In the genomic region with DNA sequence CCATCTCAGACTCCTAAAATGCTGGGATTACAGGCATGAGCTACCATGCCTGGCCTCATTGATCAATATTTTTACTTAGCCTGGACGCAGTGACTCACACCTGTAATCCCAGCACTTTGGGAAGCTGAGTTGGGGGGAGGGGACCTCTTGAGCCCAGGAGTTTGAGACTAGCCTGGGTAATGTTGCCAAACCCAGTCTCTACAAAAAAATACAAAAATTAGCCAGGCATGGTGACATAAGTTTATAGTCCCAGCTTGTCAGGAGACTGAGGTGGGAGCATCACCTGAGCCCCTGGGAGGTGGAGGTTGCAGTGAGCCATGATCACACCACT, we compare ENCODE assay signal across 11 cellular contexts. TPM values are rescaled to one million over a fixed set of nuclear protein-coding genes. Genes with fewer than 3 reads are reported as not detected.
DNase-seq lines count a peak whose midpoint lies in the region; ATAC-seq and TF ChIP-seq lines count a peak whose summit lies in the region.
"Had no signal": no experiment of that assay in that cellular context is flagged by ENCODE, and none has a peak within 500 bp of the region (broad histone marks: within the 10 kb centered on the region; RNA-seq: fewer than 3 reads in every experiment).

No MANE protein-coding gene starts in this region.

- H3K36me3 ChIP-seq in ES-I3 (ENCODE audit: insufficient read depth, low read length) (peaks cover 17% of the 10 kb centered on the region), MM.1S (replicated peaks; ENCODE audit: insufficient read depth, low read length) (no peaks in the 10 kb centered on the region), neural progenitor cell (no peaks in the 10 kb centered on the region)

- H3K27me3 ChIP-seq in MM.1S (replicated peaks; ENCODE audit: insufficient read depth, low read length) (no peaks in the 10 kb centered on the region), neural progenitor cell (no peaks in the 10 kb centered on the region)
- H3K27me3 ChIP-seq: heart right ventricle, upper lobe of left lung had no signal

- ATAC-seq in HG02642 (IDR thresholded peaks at IDR 0.05; ENCODE audit: poor library complexity, unreplicated experiment) (no peak), HG03457 (IDR thresholded peaks at IDR 0.05; ENCODE audit: unreplicated experiment) (no peak)
- ATAC-seq: heart right ventricle had no signal

- peak overlapping the region; percentile 62; the same call in 1 of the 2 replicates for H3K4me2 ChIP-seq in MM.1S (ENCODE audit: low read depth, low read length)
- peak overlapping the region; percentile 96 for H3K4me2 ChIP-seq in neural progenitor cell

- H3K4me3 ChIP-seq in MM.1S (ENCODE audit: low read length) (peak overlapping the region; percentile 95), neural progenitor cell (peak overlapping the region; percentile 82)

- peak overlapping the region; percentile 91; the same call in 1 of the 2 replicates for H3K9ac ChIP-seq in ES-I3 (ENCODE audit: low read depth, low read length)
- peak overlapping the region; percentile 96; the same call in 1 of the 2 replicates for H3K9ac ChIP-seq in MM.1S (ENCODE audit: low read length)
- H3K9ac ChIP-seq in neural progenitor cell: no peak overlapping the region

- H2AFZ ChIP-seq in MM.1S (ENCODE audit: low read length): no peak overlapping the region
- no peak overlapping the region for H2AFZ ChIP-seq in neural progenitor cell (replicated peaks)

- H4K20me1 ChIP-seq in MM.1S (ENCODE audit: insufficient read depth, low read length) (peaks cover 18% of the 10 kb centered on the region), neural progenitor cell (ENCODE audit: low read depth) (peaks cover 59% of the 10 kb centered on the region)

- no peak overlapping the region for H3K27ac ChIP-seq in MM.1S (ENCODE audit: low read length)
- H3K27ac ChIP-seq in neural progenitor cell: no peak overlapping the region
- H3K27ac ChIP-seq: heart right ventricle had no signal

- H3F3A ChIP-seq in MM.1S (ENCODE audit: insufficient read depth, low read length) (no peaks in the 10 kb centered on the region), neural progenitor cell (ENCODE audit: low read depth) (peaks cover 10% of the 10 kb centered on the region)

- H3K9me3 Mint-ChIP-seq in brain: peaks cover 0 to 11% (median 9%) of the 10 kb centered on the region in 5 experiments
- H3K9me3 Mint-ChIP-seq in neural progenitor cell: peaks cover 5% of the 10 kb centered on the region

- H3K36me3 Mint-ChIP-seq in brain (peaks cover 54% of the 10 kb centered on the region), neural progenitor cell (peaks cover 31% of the 10 kb centered on the region)

- DNase-seq in MM.1S (no peak), neural progenitor cell (ENCODE audit: low spot score) (no peak), iPS-NIHi7 (ENCODE audit: extremely low spot score) (no peak)
- no peak for DNase-seq in activated CD4-positive, CD25-positive, alpha-beta regulatory T cell (lab: John Stamatoyannopoulos, UW)
- DNase-seq: heart right ventricle, occipital lobe, upper lobe of left lung had no signal

- peak overlapping the region in 4 of 5 experiments; percentile 38 to 98 (median 76) for H3K27ac Mint-ChIP-seq in brain
- no peak overlapping the region for H3K27ac Mint-ChIP-seq in neural progenitor cell

- H3K79me2 ChIP-seq in MM.1S (ENCODE audit: low read length) (peaks cover 69% of the 10 kb centered on the region), neural progenitor cell (ENCODE audit: low read depth) (peaks cover 68% of the 10 kb centered on the region)

- H3K4me3 Mint-ChIP-seq in brain (peak overlapping the region; percentile 95 to 100 (median 99)), neural progenitor cell (peak overlapping the region; percentile 100)

- no peak for TF ChIP-seq CTCF in MM.1S (IDR thresholded peaks at IDR 0.05; ENCODE audit: low read length)
- TF ChIP-seq CTCF in brain (conservative IDR thresholded peaks at IDR 0.05): no peak
- no peak for TF ChIP-seq CTCF in neural progenitor cell (IDR thresholded peaks at IDR 0.05)

- peaks cover 53% of the 10 kb centered on the region for H3K4me1 Mint-ChIP-seq in brain
- H3K4me1 Mint-ChIP-seq in neural progenitor cell: peaks cover 31% of the 10 kb centered on the region

- H3K4me1 ChIP-seq in ES-I3 (ENCODE audit: insufficient read depth, low read length) (peaks cover 15% of the 10 kb centered on the region), MM.1S (ENCODE audit: low read length) (peaks cover 10% of the 10 kb centered on the region; the same call in 1 of the 2 replicates), neural progenitor cell (peaks cover 27% of the 10 kb centered on the region)

- H3K9me3 ChIP-seq in ES-I3 (ENCODE audit: control insufficient read depth, insufficient read depth, low read length): no peaks in the 10 kb centered on the region
- H3K9me3 ChIP-seq in MM.1S (replicated peaks; ENCODE audit: insufficient read depth, low read length): no peaks in the 10 kb centered on the region
- no peaks in the 10 kb centered on the region for H3K9me3 ChIP-seq in neural progenitor cell (ENCODE audit: low read depth)
- H3K9me3 ChIP-seq: upper lobe of left lung had no signal

- H3K9me2 ChIP-seq in MM.1S (replicated peaks; ENCODE audit: insufficient read depth, low read length): no peaks in the 10 kb centered on the region

- H3K27me3 Mint-ChIP-seq in brain (peaks cover 11% of the 10 kb centered on the region), neural progenitor cell (ENCODE audit: insufficient read depth, low read depth) (peaks cover 14% of the 10 kb centered on the region)

RNA-seq across cellular contexts. Expression of gene SAE1, which starts 1.9 kb away (rescaled TPM):
- 169 TPM for polyA plus RNA-seq in brain (ENCODE audit: insufficient read depth, low read depth, low replicate concordance)
- 258 and 305 TPM in 2 replicates for total RNA-seq in neural progenitor cell (ENCODE audit: low replicate concordance)

RNA-seq across cellular contexts. Expression of gene ZC3H4, which starts 18.9 kb away (rescaled TPM):
- 16.6 TPM for polyA plus RNA-seq in brain (ENCODE audit: insufficient read depth, low read depth, low replicate concordance)
- 19.1 and 29.1 TPM in 2 replicates for total RNA-seq in neural progenitor cell (ENCODE audit: low replicate concordance)
